In the genomic region with DNA sequence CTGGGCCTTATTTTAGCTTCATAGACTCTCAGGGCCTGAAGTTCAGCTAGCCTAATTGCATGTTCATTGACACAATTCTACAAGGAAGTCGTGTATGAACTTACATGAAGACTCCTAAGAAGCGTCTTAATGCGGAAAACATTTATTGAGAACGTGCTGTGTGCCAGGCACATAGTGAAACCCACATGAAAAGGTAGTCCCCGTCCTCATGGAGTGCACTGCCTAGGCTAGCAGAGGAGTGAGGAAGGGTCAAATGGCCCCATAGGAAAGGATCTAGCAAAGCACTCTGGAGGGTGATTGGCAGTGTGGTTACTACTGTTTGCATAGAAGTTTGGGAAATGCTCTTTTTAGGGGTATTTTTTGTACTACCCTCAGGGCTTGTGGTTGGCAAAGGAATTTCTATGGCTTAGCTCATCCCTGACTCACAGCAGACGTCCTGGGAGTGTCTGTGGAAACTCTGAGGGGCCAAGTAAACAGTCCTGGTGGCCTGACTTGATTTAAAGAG, we compare ENCODE assay signal across 8 cellular contexts. TPM values are rescaled to one million over a fixed set of nuclear protein-coding genes. Genes with fewer than 3 reads are reported as not detected.
DNase-seq lines count a peak whose midpoint lies in the region; TF ChIP-seq lines count a peak whose summit lies in the region.

No MANE protein-coding gene starts in this region.

- peaks cover 12% of the 10 kb centered on the region for H3K23me2 ChIP-seq in H9 (ENCODE audit: insufficient read length, low read depth, low read length, poor library complexity, severe bottlenecking)

- DNase-seq in H9 (no peak), SW480 (ENCODE audit: low spot score) (peak; percentile 85), esophagus squamous epithelium (lab: John Stamatoyannopoulos, UW) (no peak), NCI-H1436 (lab: John Stamatoyannopoulos, UW) (no peak), iPS-NIHi11 (ENCODE audit: low spot score) (no peak), NCI-H2171 (lab: John Stamatoyannopoulos, UW) (no peak), retina (no peak)

- WGBS in H9 (ENCODE audit: extremely low coverage, insufficient read length, low lambda C conversion rate), result no CpG with 5 or more reads among the region's 6 CpGs
- 28 to 38% methylated on average over 6 of the region's 6 CpGs for WGBS in esophagus squamous epithelium, 2 donors

- peaks cover 6% of the 10 kb centered on the region; the same call in 1 of the 2 replicates for H3K4me1 ChIP-seq in H9 (ENCODE audit: insufficient read depth, low read length)
- H3K4me1 ChIP-seq in esophagus squamous epithelium, result peaks cover 29 to 53% (median 31%) of the 10 kb centered on the region in 3 donors
- H3K4me1 ChIP-seq in rectal smooth muscle tissue (ENCODE audit: control insufficient read depth, insufficient read depth, low read length), result peaks cover 25% of the 10 kb centered on the region

- peaks cover 31% of the 10 kb centered on the region; the same call in 1 of the 2 replicates for H3K79me2 ChIP-seq in H9 (ENCODE audit: insufficient read depth, low read length)

- H3K36me3 ChIP-seq in esophagus squamous epithelium, result no peaks in the 10 kb centered on the region
- H3K36me3 ChIP-seq in rectal smooth muscle tissue (ENCODE audit: control insufficient read depth, insufficient read depth, low read length), result no peaks in the 10 kb centered on the region

- no peak overlapping the region for H4K8ac ChIP-seq in H9 (replicated peaks; ENCODE audit: insufficient read length, low read depth, low read length)

- no peak overlapping the region for H4K91ac ChIP-seq in H9 (ENCODE audit: insufficient read length, low read depth, low read length)

- no peaks in the 10 kb centered on the region for H3K27me3 ChIP-seq in H9 (ENCODE audit: insufficient read depth, low read length)
- H3K27me3 ChIP-seq in esophagus squamous epithelium, result peaks cover 0 to 4% (median 0%) of the 10 kb centered on the region in 4 donors
- H3K27me3 ChIP-seq in rectal smooth muscle tissue (ENCODE audit: control insufficient read depth, insufficient read depth, low read length), result no peaks in the 10 kb centered on the region

- H2BK20ac ChIP-seq in H9 (ENCODE audit: low read depth, low read length, poor library complexity, severe bottlenecking), result no peak overlapping the region

- H3K9me3 Mint-ChIP-seq in H9, result no peaks in the 10 kb centered on the region

- intact Hi-C loops in esophagus squamous epithelium (cut with DNase I), result no loop called here

- no peak for TF ChIP-seq CTCF in H9 (conservative IDR thresholded peaks at IDR 0.05)
- no peak for TF ChIP-seq CTCF in esophagus squamous epithelium (IDR thresholded peaks at IDR 0.05)

- no peak overlapping the region for H3K14ac ChIP-seq in H9 (ENCODE audit: insufficient read depth, low read length)

- H3K27ac Mint-ChIP-seq in H9, result peak overlapping the region; percentile 94 to 98 (median 97); a peak in 6 of 7 replicates

- no peaks in the 10 kb centered on the region for H4K20me1 ChIP-seq in H9 (ENCODE audit: control insufficient read depth, insufficient read depth, insufficient read length)

- H3K18ac ChIP-seq in H9 (ENCODE audit: insufficient read length, low read depth, low read length), result peak overlapping the region; percentile 78

- no peak overlapping the region for H3K23ac ChIP-seq in H9 (ENCODE audit: insufficient read length, low read depth, low read length)

- no peak overlapping the region for H2BK120ac ChIP-seq in H9 (ENCODE audit: low read depth, low read length, poor library complexity, severe bottlenecking)

- peak overlapping the region; percentile 4 for H4K5ac ChIP-seq in H9 (ENCODE audit: insufficient read length, low read depth, low read length)

- no peak overlapping the region for H2BK15ac ChIP-seq in H9 (ENCODE audit: low read depth, low read length)

- peak overlapping the region; percentile 27 for H2BK12ac ChIP-seq in H9 (ENCODE audit: insufficient read length, low read depth, low read length)

- peak overlapping the region; percentile 88 to 94 for H3K4me3 Mint-ChIP-seq in H9

- H3K4me2 ChIP-seq in H9 (ENCODE audit: insufficient read depth, insufficient read length, low read length), result peak overlapping the region; percentile 69

- H3K4ac ChIP-seq in H9 (ENCODE audit: low read depth, low read length), result no peak overlapping the region

- H3K4me1 Mint-ChIP-seq in H9, result peaks cover 47 to 52% of the 10 kb centered on the region in 2 experiments

- H2BK5ac ChIP-seq in H9 (ENCODE audit: insufficient read length, low read length), result no peak overlapping the region

- H3K27ac ChIP-seq in H9 (ENCODE audit: insufficient read length, low read depth, low read length) (no peak overlapping the region), esophagus squamous epithelium (peak overlapping the region; percentile 97 to 99 (median 98)), rectal smooth muscle tissue (ENCODE audit: low read depth, low read length) (peak overlapping the region; percentile 81)

- H3K4me3 ChIP-seq in esophagus squamous epithelium (peak overlapping the region; percentile 75 to 94 (median 84)), rectal smooth muscle tissue (ENCODE audit: low read length) (peak overlapping the region; percentile 64)

- no peak overlapping the region for H3K9ac ChIP-seq in H9 (ENCODE audit: extremely low read depth, insufficient read length, low read length)
- H3K9ac ChIP-seq in rectal smooth muscle tissue (ENCODE audit: low read length), result peak overlapping the region; percentile 36

- H3K79me1 ChIP-seq in H9 (ENCODE audit: insufficient read depth, low read depth, low read length, poor library complexity, severe bottlenecking), result peaks cover 3% of the 10 kb centered on the region

- H2AFZ ChIP-seq in H9 (ENCODE audit: low read length), result no peak overlapping the region

- no peaks in the 10 kb centered on the region for H3K9me3 ChIP-seq in H9 (ENCODE audit: control insufficient read depth, low read depth, low read length)
- no peaks in the 10 kb centered on the region for H3K9me3 ChIP-seq in esophagus squamous epithelium

- no peak overlapping the region for H2AK5ac ChIP-seq in H9 (ENCODE audit: insufficient read length, low read length)

- H3K56ac ChIP-seq in H9 (ENCODE audit: insufficient read length, low read depth, low read length), result no peak overlapping the region

- H3K27me3 Mint-ChIP-seq in H9 (ENCODE audit: low read depth), result peaks cover 14% of the 10 kb centered on the region

- H3T11ph ChIP-seq in H9 (ENCODE audit: low read length), result no peak overlapping the region

- no peak for TF ChIP-seq POLR2A in esophagus squamous epithelium (IDR thresholded peaks at IDR 0.05)

- no peaks in the 10 kb centered on the region; a peak in 1 of 7 replicates for H3K36me3 Mint-ChIP-seq in H9 (ENCODE audit: insufficient read depth in 1 of 3, low read depth in 3 of 3)

RNA-seq across cellular contexts. Expression of a gene that starts 0.9 kb away (rescaled TPM):
- total RNA-seq in H9 (2021) (89.1 and 90.9 TPM in 2 replicates), esophagus squamous epithelium (100 to 1,000 TPM in 1 of 4 donors, 10 to 100 TPM in 3; 81.6 to 125 (median 92.4) TPM)

RNA-seq across cellular contexts. Expression of a gene that starts 50.1 kb away (rescaled TPM):
- 125 and 133 TPM in 2 replicates for total RNA-seq in H9 (2021)
- total RNA-seq in esophagus squamous epithelium, result 10 to 100 TPM; 12.9 to 21.9 (median 19.1) TPM
